Comparison of ENCODE assay signal across 8 cellular contexts in the genomic region with DNA sequence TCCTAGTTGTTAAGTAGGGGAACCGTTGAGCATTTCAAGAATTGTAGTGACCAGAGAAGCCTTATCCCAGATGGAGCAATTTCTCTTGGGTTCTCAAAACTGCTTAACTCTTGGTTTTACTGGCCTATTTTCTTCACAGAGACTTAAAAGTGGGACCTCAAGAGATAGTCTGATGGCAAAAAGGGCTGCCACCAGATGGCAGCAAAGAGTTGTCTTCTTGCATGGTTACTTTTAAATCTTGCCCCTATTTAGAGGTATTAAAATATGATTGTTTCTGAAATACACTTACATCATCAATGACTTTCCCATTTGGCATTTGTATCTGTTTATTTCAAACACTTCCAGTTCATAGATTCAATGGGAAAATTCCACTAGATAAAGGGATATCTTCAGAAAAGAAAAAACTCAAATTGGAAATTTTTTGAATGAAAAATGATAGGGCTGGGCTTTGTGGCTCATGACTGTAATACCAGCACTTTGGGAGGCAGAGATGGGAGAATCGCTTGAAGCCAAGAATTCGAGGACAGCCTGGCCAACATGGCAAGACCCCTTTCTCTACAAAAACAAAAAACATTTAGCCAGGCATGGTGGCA.
DNase-seq lines count a peak whose midpoint lies in the region; ATAC-seq, FAIRE-seq and TF ChIP-seq lines count a peak whose summit lies in the region.

No MANE protein-coding gene starts in this region.

- no peak overlapping the region for H2AFZ ChIP-seq in KMS-11 (ENCODE audit: low read depth)
- no peak overlapping the region for H2AFZ ChIP-seq in endothelial cell of umbilical vein (ENCODE audit: low read depth, low read length)

- H3K27ac ChIP-seq in KMS-11 (no peak overlapping the region), endothelial cell of umbilical vein (ENCODE audit: insufficient read depth, low read depth, low read length) (no peak overlapping the region)

- DNase-seq in Ammon's horn (ENCODE audit: low spot score) (peak; percentile 71), SK-MEL-5 (ENCODE audit: low read depth, low spot score) (peak; percentile 76), endothelial cell of umbilical vein (ENCODE audit: low read depth, low spot score) (peak; percentile 57), mucosa of gallbladder (ENCODE audit: low spot score) (peak; percentile 67), NCI-H226 (no peak)

- H3K9me3 ChIP-seq in endothelial cell of umbilical vein (replicated peaks; ENCODE audit: control insufficient read depth, insufficient read depth, low read length) = no peaks in the 10 kb centered on the region

- ATAC-seq in GM18498 (IDR thresholded peaks at IDR 0.05; ENCODE audit: unreplicated experiment) (peak; percentile 57), HG02852 (IDR thresholded peaks at IDR 0.05; ENCODE audit: unreplicated experiment) (no peak)

- FAIRE-seq in endothelial cell of umbilical vein (lab: Jason Lieb, UNC) = peak; percentile 74

- no peaks in the 10 kb centered on the region for H4K20me1 ChIP-seq in KMS-11 (ENCODE audit: insufficient read depth)
- no peaks in the 10 kb centered on the region for H4K20me1 ChIP-seq in endothelial cell of umbilical vein (replicated peaks; ENCODE audit: control insufficient read depth, extremely low read depth, insufficient read depth, low read length)

- TF ChIP-seq POLR2A in endothelial cell of umbilical vein (IDR thresholded peaks at IDR 0.05; ENCODE audit: low read depth, low read length) = no peak

- in situ Hi-C loops in SK-MEL-5 (cut with HindIII; ENCODE audit: low pct_unique_long_range_greater_than_20kb, low sequenced_read_pairs) = no loop called here

- POLR2A ChIA-PET in endothelial cell of umbilical vein (lab: Charles Lee) = no interaction called here

- CTCF ChIA-PET in endothelial cell of umbilical vein (lab: Charles Lee) = interaction anchor here (1.0 to 2.0 kb wide), 3 partner anchors 295 to 298 kb away, joined by 3 to 18 read pairs (median 6); no protein-coding TSS in a partner anchor

- BruUV-seq in endothelial cell of umbilical vein (replicated peaks; lab: Mats Ljungman, UMichigan) = no TSS peak

- H3K4me1 ChIP-seq in KMS-11 (ENCODE audit: low read depth, poor library complexity, severe bottlenecking) (no peaks in the 10 kb centered on the region), endothelial cell of umbilical vein (ENCODE audit: control insufficient read depth, extremely low read depth, insufficient read depth, low read length) (no peaks in the 10 kb centered on the region)

- H3K9ac ChIP-seq in KMS-11 (no peak overlapping the region), endothelial cell of umbilical vein (replicated peaks; ENCODE audit: extremely low read depth, insufficient read depth, low read length) (no peak overlapping the region)

- H3K9me1 ChIP-seq in endothelial cell of umbilical vein (replicated peaks; ENCODE audit: control insufficient read depth, extremely low read depth, insufficient read depth, low read length) = no peaks in the 10 kb centered on the region

- H3K4me3 ChIP-seq in KMS-11 (IDR thresholded peaks at IDR 0.05; ENCODE audit: insufficient read depth, low read depth, low read length) (no peak overlapping the region), endothelial cell of umbilical vein (replicated peaks in 1 of 3; ENCODE audit: insufficient read depth in 1 of 3, low read depth in 1 of 3, low read length in 3 of 3) (no peak overlapping the region)

- TF ChIP-seq CTCF in KMS-11 (conservative IDR thresholded peaks at IDR 0.05; ENCODE audit: low read depth, low read length) (peak; percentile 83), endothelial cell of umbilical vein (IDR thresholded peaks at IDR 0.05; ENCODE audit: extremely low read depth in 1 of 2, insufficient read depth in 1 of 2, low read depth in 1 of 2, low read length in 2 of 2) (peak; percentile 56 to 63)

- H3K27me3 ChIP-seq in KMS-11 (ENCODE audit: insufficient read depth, low read depth) (no peaks in the 10 kb centered on the region), endothelial cell of umbilical vein (ENCODE audit: control insufficient read depth in 2 of 2, insufficient read depth in 2 of 2, low read length in 2 of 2) (no peaks in the 10 kb centered on the region)

- H3K4me2 ChIP-seq in KMS-11 = no peak overlapping the region
- no peak overlapping the region for H3K4me2 ChIP-seq in endothelial cell of umbilical vein (ENCODE audit: insufficient read depth, low read length)

- intact Hi-C loops in endothelial cell of umbilical vein (cut with micrococcal nuclease) = loop anchor here (1.0 kb wide), 1 partner anchor 299 kb away; no protein-coding TSS in a partner anchor

- H3K36me3 ChIP-seq in KMS-11 (ENCODE audit: insufficient read depth) (no peaks in the 10 kb centered on the region), endothelial cell of umbilical vein (ENCODE audit: control insufficient read depth in 2 of 2, extremely low read depth in 1 of 2, insufficient read depth in 2 of 2, low read length in 2 of 2) (no peaks in the 10 kb centered on the region)

- dilution Hi-C loops in endothelial cell of umbilical vein (cut with MboI; ENCODE audit: extremely low pct_ligation_motif_present, low sequenced_read_pairs) = no loop called here

- H3K79me2 ChIP-seq in KMS-11 (ENCODE audit: insufficient read depth, low read depth) (no peaks in the 10 kb centered on the region), endothelial cell of umbilical vein (ENCODE audit: control insufficient read depth, insufficient read depth, low read length) (no peaks in the 10 kb centered on the region)

TF ChIP-seq in endothelial cell of umbilical vein, 7 proteins besides CTCF, POLR2A, EP300 and RAD21:
- no peak for TF ChIP-seq MYC (IDR thresholded peaks at IDR 0.05; ENCODE audit: low read depth, low read length)
- TF ChIP-seq FOS (IDR thresholded peaks at IDR 0.05; ENCODE audit: borderline replicate concordance, insufficient read depth, low read length) = no peak
- TF ChIP-seq, protein P1, sequence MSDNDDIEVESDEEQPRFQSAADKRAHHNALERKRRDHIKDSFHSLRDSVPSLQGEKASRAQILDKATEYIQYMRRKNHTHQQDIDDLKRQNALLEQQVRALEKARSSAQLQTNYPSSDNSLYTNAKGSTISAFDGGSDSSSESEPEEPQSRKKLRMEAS (IDR thresholded peaks at IDR 0.05; ENCODE audit: insufficient read depth, insufficient read length) = no peak
- TF ChIP-seq POLR2AphosphoS5 (IDR thresholded peaks at IDR 0.05; ENCODE audit: insufficient read depth, low read depth, low read length) = no peak
- TF ChIP-seq JUN (IDR thresholded peaks at IDR 0.05; ENCODE audit: borderline replicate concordance, insufficient read depth, insufficient read length, low read depth) = no peak
- TF ChIP-seq EZH2 (IDR thresholded peaks at IDR 0.05; ENCODE audit: borderline replicate concordance, low read depth, low read length, severe bottlenecking) = no peak
- TF ChIP-seq GATA2 (IDR thresholded peaks at IDR 0.05; ENCODE audit: insufficient read depth, insufficient read length, low read depth, low read length) = no peak
